11 cellular contexts compared by ENCODE assay signal in genomic region chr2:236743623-236744280, GRCh38.
DNase-seq lines count a peak whose midpoint lies in the region; ATAC-seq and TF ChIP-seq lines count a peak whose summit lies in the region.
"Had no signal": no experiment of that assay in that cellular context is flagged by ENCODE, and none has a peak within 500 bp of the region (broad histone marks: within the 10 kb centered on the region; RNA-seq: fewer than 3 reads in every experiment).

No MANE protein-coding gene starts in this region.

- no peak overlapping the region for H3K4me3 Mint-ChIP-seq in CD8-positive, alpha-beta memory T cell
- H3K4me3 Mint-ChIP-seq: activated CD4-positive, alpha-beta memory T cell treated with anti-CD3 and anti-CD28 coated beads, Interleukin-2, amount 10 ng/mL, durations not matched to agents 7 days and 5 days; activated naive CD4-positive, alpha-beta T cell treated with anti-CD3 and anti-CD28 coated beads, Interleukin-2, amount 10 ng/mL, durations not matched to agents 7 days and 5 days; T-helper 2 cell treated with Interferon-gamma antibody and Interleukin-4, amounts not matched to agents 5 μg/mL and 100 μg/mL, for 36 hours had no signal

- no peak overlapping the region for H3K4ac ChIP-seq in mesenchymal stem cell (ENCODE audit: low read depth in 1 of 2, low read length in 2 of 2)
- H3K4ac ChIP-seq in neuronal stem cell (ENCODE audit: low read length), result no peak overlapping the region

- H2AFZ ChIP-seq in mesenchymal stem cell (ENCODE audit: low read depth, low read length) (no peak overlapping the region), neuronal stem cell (ENCODE audit: low read length) (no peak overlapping the region)

- no peak overlapping the region for H2BK5ac ChIP-seq in mesenchymal stem cell (ENCODE audit: low read depth, low read length, poor library complexity, severe bottlenecking)
- no peak overlapping the region for H2BK5ac ChIP-seq in neuronal stem cell (ENCODE audit: low read length)

- no peak overlapping the region for H3K27ac Mint-ChIP-seq in CD8-positive, alpha-beta memory T cell
- H3K27ac Mint-ChIP-seq: activated CD4-positive, alpha-beta memory T cell treated with anti-CD3 and anti-CD28 coated beads, Interleukin-2, amount 10 ng/mL, durations not matched to agents 7 days and 5 days; activated naive CD4-positive, alpha-beta T cell treated with anti-CD3 and anti-CD28 coated beads, Interleukin-2, amount 10 ng/mL, durations not matched to agents 7 days and 5 days; T-helper 2 cell treated with Interferon-gamma antibody and Interleukin-4, amounts not matched to agents 5 μg/mL and 100 μg/mL, for 36 hours had no signal

- intact Hi-C loops in breast epithelium (cut with DNase I; ENCODE audit: low total_unique reads), result no loop called here
- intact Hi-C loops in aorta (cut with DNase I), result no loop called here

- H3K4me3 ChIP-seq in breast epithelium (no peak overlapping the region), mesenchymal stem cell (ENCODE audit: insufficient read depth in 1 of 2, low read depth in 1 of 2, low read length in 2 of 2) (peak overlapping the region in 1 of 2 experiments; percentile 27), aorta (ENCODE audit: low read length in 2 of 2) (no peak overlapping the region), neuronal stem cell (ENCODE audit: low read length in 2 of 2) (no peak overlapping the region)
- no peak overlapping the region for H3K4me3 ChIP-seq in CD8-positive, alpha-beta memory T cell (ENCODE audit: low read length)

- H3K9me3 ChIP-seq in breast epithelium (no peaks in the 10 kb centered on the region), mesenchymal stem cell (ENCODE audit: control insufficient read depth, low read length) (no peaks in the 10 kb centered on the region), aorta (ENCODE audit: control insufficient read depth, low read length) (no peaks in the 10 kb centered on the region), neuronal stem cell (replicated peaks in 1 of 2; ENCODE audit: control insufficient read depth in 2 of 2, insufficient read depth in 1 of 2, low read depth in 1 of 2, low read length in 2 of 2) (no peaks in the 10 kb centered on the region)
- no peaks in the 10 kb centered on the region for H3K9me3 ChIP-seq in CD8-positive, alpha-beta memory T cell (ENCODE audit: low read length)

- H3K9ac ChIP-seq in mesenchymal stem cell (ENCODE audit: low read length), result peak overlapping the region; percentile 79
- no peak overlapping the region for H3K9ac ChIP-seq in neuronal stem cell (ENCODE audit: low read depth, low read length, poor library complexity)

- peaks cover 3 to 5% of the 10 kb centered on the region in 2 donors for H3K27me3 Mint-ChIP-seq in CD8-positive, alpha-beta memory T cell
- H3K27me3 Mint-ChIP-seq: activated naive CD4-positive, alpha-beta T cell treated with anti-CD3 and anti-CD28 coated beads, Interleukin-2, amount 10 ng/mL, durations not matched to agents 7 days and 5 days had no signal

- no peak overlapping the region for H4K8ac ChIP-seq in mesenchymal stem cell (ENCODE audit: low read length)
- H4K8ac ChIP-seq in neuronal stem cell (ENCODE audit: low read depth, low read length), result no peak overlapping the region

- no peaks in the 10 kb centered on the region for H3K36me3 ChIP-seq in breast epithelium
- no peaks in the 10 kb centered on the region for H3K36me3 ChIP-seq in mesenchymal stem cell (ENCODE audit: control insufficient read depth in 1 of 2, insufficient read depth in 2 of 2, low read depth in 1 of 2, low read length in 2 of 2)
- no peaks in the 10 kb centered on the region for H3K36me3 ChIP-seq in aorta (ENCODE audit: control insufficient read depth in 1 of 2, insufficient read depth in 2 of 2, low read length in 1 of 2)
- no peaks in the 10 kb centered on the region for H3K36me3 ChIP-seq in neuronal stem cell (replicated peaks in 1 of 2; ENCODE audit: control insufficient read depth in 2 of 2, insufficient read depth in 2 of 2, low read length in 2 of 2)
- H3K36me3 ChIP-seq in CD8-positive, alpha-beta memory T cell (ENCODE audit: insufficient read depth, low read length), result no peaks in the 10 kb centered on the region

- no peak overlapping the region for H3K14ac ChIP-seq in mesenchymal stem cell (ENCODE audit: low read length in 2 of 2)
- no peak overlapping the region for H3K14ac ChIP-seq in neuronal stem cell (ENCODE audit: low read length)

- no peak overlapping the region for H3K4me2 ChIP-seq in mesenchymal stem cell (ENCODE audit: low read length, poor library complexity, severe bottlenecking)
- H3K4me2 ChIP-seq in neuronal stem cell (ENCODE audit: insufficient read depth, low read length, poor library complexity, severe bottlenecking), result no peak overlapping the region

- ATAC-seq in aorta (ENCODE audit: low FRiP score), result peak; percentile 27

- no peak overlapping the region for H2BK15ac ChIP-seq in mesenchymal stem cell (ENCODE audit: low read depth, poor library complexity, severe bottlenecking)
- no peak overlapping the region for H2BK15ac ChIP-seq in neuronal stem cell (ENCODE audit: low read length)

- CTCF ChIA-PET in CD8-positive, alpha-beta memory T cell (lab: Charles Lee), result no interaction called here

- H4K91ac ChIP-seq in mesenchymal stem cell (ENCODE audit: low read length) (no peak overlapping the region), neuronal stem cell (ENCODE audit: low read depth, low read length, poor library complexity) (no peak overlapping the region)

- no peak overlapping the region for H2BK120ac ChIP-seq in mesenchymal stem cell (ENCODE audit: low read depth, low read length)
- no peak overlapping the region for H2BK120ac ChIP-seq in neuronal stem cell (ENCODE audit: low read depth, low read length)

- H3K27me3 ChIP-seq in breast epithelium (no peaks in the 10 kb centered on the region), mesenchymal stem cell (ENCODE audit: control insufficient read depth in 1 of 2, insufficient read depth in 1 of 2, low read length in 2 of 2) (peaks cover 0 to 6% of the 10 kb centered on the region in 2 experiments), aorta (ENCODE audit: control insufficient read depth in 1 of 2, insufficient read depth in 2 of 2, low read length in 1 of 2) (no peaks in the 10 kb centered on the region), neuronal stem cell (ENCODE audit: control insufficient read depth in 3 of 3, insufficient read depth in 3 of 3, low read depth in 1 of 3, low read length in 3 of 3) (no peaks in the 10 kb centered on the region)
- H3K27me3 ChIP-seq in CD8-positive, alpha-beta memory T cell (ENCODE audit: insufficient read depth, low read length, poor library complexity, severe bottlenecking), result no peaks in the 10 kb centered on the region

- TF ChIP-seq CTCF in breast epithelium (IDR thresholded peaks at IDR 0.05), result no peak

- no peaks in the 10 kb centered on the region for H3K36me3 Mint-ChIP-seq in CD8-positive, alpha-beta memory T cell
- H3K36me3 Mint-ChIP-seq: activated naive CD4-positive, alpha-beta T cell treated with anti-CD3 and anti-CD28 coated beads, Interleukin-2, amount 10 ng/mL, durations not matched to agents 7 days and 5 days had no signal

- DNase-seq in HT1080 (ENCODE audit: low read depth) (peak; percentile 86), breast epithelium (ENCODE audit: low spot score in 2 of 2) (no peak), mesenchymal stem cell (peak; percentile 58), aorta (no peak), neuronal stem cell (ENCODE audit: low spot score) (no peak), DMS153 treated with DMSO at 0.1 percent for 48 hours (lab: John Stamatoyannopoulos, UW; ENCODE audit: unreplicated experiment) (no peak)
- DNase-seq in CD8-positive, alpha-beta memory T cell, result no peak
- DNase-seq: activated CD4-positive, alpha-beta memory T cell treated with anti-CD3 and anti-CD28 coated beads, Interleukin-2, amount 10 ng/mL, durations not matched to agents 7 days and 5 days; activated naive CD4-positive, alpha-beta T cell treated with anti-CD3 and anti-CD28 coated beads, Interleukin-2, amount 10 ng/mL, durations not matched to agents 7 days and 5 days; DND-41 had no signal

- H3K4me1 ChIP-seq in breast epithelium (no peaks in the 10 kb centered on the region), mesenchymal stem cell (ENCODE audit: control insufficient read depth, insufficient read depth, low read depth, low read length) (peaks cover 22% of the 10 kb centered on the region), aorta (ENCODE audit: control insufficient read depth in 1 of 2, insufficient read depth in 2 of 2, low read length in 2 of 2) (no peaks in the 10 kb centered on the region), neuronal stem cell (ENCODE audit: control insufficient read depth in 2 of 2, insufficient read depth in 1 of 2, low read depth in 1 of 2, low read length in 2 of 2) (peaks cover 13 to 24% of the 10 kb centered on the region in 2 donors)
- no peaks in the 10 kb centered on the region for H3K4me1 ChIP-seq in CD8-positive, alpha-beta memory T cell (ENCODE audit: insufficient read depth, low read length)

- no peaks in the 10 kb centered on the region for H3K4me1 Mint-ChIP-seq in CD8-positive, alpha-beta memory T cell
- H3K4me1 Mint-ChIP-seq: activated CD4-positive, alpha-beta memory T cell treated with anti-CD3 and anti-CD28 coated beads, Interleukin-2, amount 10 ng/mL, durations not matched to agents 7 days and 5 days; activated naive CD4-positive, alpha-beta T cell treated with anti-CD3 and anti-CD28 coated beads, Interleukin-2, amount 10 ng/mL, durations not matched to agents 7 days and 5 days had no signal

- H3K79me1 ChIP-seq in mesenchymal stem cell (replicated peaks; ENCODE audit: low read length, poor library complexity, severe bottlenecking), result no peaks in the 10 kb centered on the region
- no peaks in the 10 kb centered on the region for H3K79me1 ChIP-seq in neuronal stem cell (ENCODE audit: low read depth, low read length)

- POLR2A ChIA-PET in CD8-positive, alpha-beta memory T cell (lab: Charles Lee), result no interaction called here

- no peak for TF ChIP-seq POLR2A in breast epithelium (IDR thresholded peaks at IDR 0.05)

- H3K23ac ChIP-seq in mesenchymal stem cell (ENCODE audit: low read length in 2 of 2), result no peak overlapping the region
- no peak overlapping the region for H3K23ac ChIP-seq in neuronal stem cell (ENCODE audit: low read depth, low read length, poor library complexity)

- WGBS in mesenchymal stem cell, result 45% methylated on average over 4 of the region's 5 CpGs
- 85 to 87% methylated on average over 5 of the region's 5 CpGs for WGBS in aorta, 2 donors
- no CpG with 5 or more reads among the region's 5 CpGs for WGBS in neuronal stem cell (ENCODE audit: extremely low coverage in 2 of 2, insufficient read length in 2 of 2, insufficient replicate concordance in 1 of 2), 2 donors

- H2AK5ac ChIP-seq in mesenchymal stem cell (ENCODE audit: low read length, severe bottlenecking), result no peak overlapping the region
- no peak overlapping the region for H2AK5ac ChIP-seq in neuronal stem cell (ENCODE audit: low read depth, low read length)

- H3K18ac ChIP-seq in mesenchymal stem cell (ENCODE audit: low read depth in 1 of 2, low read length in 2 of 2), result no peak overlapping the region
- H3K18ac ChIP-seq in neuronal stem cell (ENCODE audit: low read length), result no peak overlapping the region

- H2BK12ac ChIP-seq in mesenchymal stem cell (ENCODE audit: low read length in 2 of 2) (no peak overlapping the region), neuronal stem cell (ENCODE audit: low read length) (no peak overlapping the region)

- H3K27ac ChIP-seq in breast epithelium (peak overlapping the region; percentile 58 to 69), mesenchymal stem cell (ENCODE audit: low read length, poor library complexity, severe bottlenecking) (peak overlapping the region; percentile 92), aorta (ENCODE audit: low read depth in 1 of 2, low read length in 2 of 2) (no peak overlapping the region), neuronal stem cell (replicated peaks; ENCODE audit: low read length) (no peak overlapping the region)
- H3K27ac ChIP-seq in CD8-positive, alpha-beta memory T cell (ENCODE audit: low read depth, low read length), result no peak overlapping the region

- no peaks in the 10 kb centered on the region for H3K9me3 Mint-ChIP-seq in CD8-positive, alpha-beta memory T cell
- H3K9me3 Mint-ChIP-seq: activated CD4-positive, alpha-beta memory T cell treated with anti-CD3 and anti-CD28 coated beads, Interleukin-2, amount 10 ng/mL, durations not matched to agents 7 days and 5 days; activated naive CD4-positive, alpha-beta T cell treated with anti-CD3 and anti-CD28 coated beads, Interleukin-2, amount 10 ng/mL, durations not matched to agents 7 days and 5 days; T-helper 2 cell treated with Interferon-gamma antibody and Interleukin-4, amounts not matched to agents 5 μg/mL and 100 μg/mL, for 36 hours had no signal

Comparison
In these comparisons a context has a peak if more than half of its experiments do, and no peak if none do; other contexts are left out.
1. DNase-seq: peak in HT1080 (single experiment) and mesenchymal stem cell (single experiment); none in breast epithelium (0 of 2), aorta (0 of 2), neuronal stem cell (single experiment), DMS153 treated with DMSO at 0.1 percent for 48 hours (single experiment) and CD8-positive, alpha-beta memory T cell (0 of 5).
2. H3K27ac ChIP-seq: peak in breast epithelium (2 of 2) and mesenchymal stem cell (single experiment); none in aorta (0 of 2), neuronal stem cell (single experiment) and CD8-positive, alpha-beta memory T cell (single experiment).